Comparison of ENCODE assay signal across 30 cellular contexts in genomic region chr11:134402910-134403309, GRCh38. TPM values are rescaled to one million over a fixed set of nuclear protein-coding genes. Genes with fewer than 3 reads are reported as not detected.
"Had no signal": no experiment of that assay in that cellular context is flagged by ENCODE, and none has a peak within 500 bp of the region (broad histone marks: within the 10 kb centered on the region; RNA-seq: fewer than 3 reads in every experiment).

No MANE protein-coding gene starts in this region.

- H2AFZ ChIP-seq: hepatocyte had no signal

- H3K4me1 ChIP-seq: left lung, lower lobe of right lung, right atrium auricular region, testis, thyroid gland, transverse colon, upper lobe of left lung, vagina had no signal

- H3K4me2 ChIP-seq: hepatocyte, smooth muscle cell had no signal

- ATAC-seq: left colon; left lung; stimulated activated memory B cell treated with anti-CD40 and anti-IgM and Interleukin-4, amounts not matched to agents 10 μg/mL and 1 μg/mL and 100 μg/mL, for 72 hours had no signal

- H3K4me1 Mint-ChIP-seq: naive B cell; nephron; neural crest cell; stimulated activated memory B cell treated with anti-CD40 and anti-IgM and Interleukin-4, amounts not matched to agents 10 μg/mL and 1 μg/mL and 100 μg/mL, for 72 hours had no signal

- H3K27me3 ChIP-seq: neutrophil, ovary, right atrium auricular region, right lobe of liver, testis, thyroid gland, upper lobe of left lung, vagina had no signal

- H3K9me3 Mint-ChIP-seq: neural crest cell; stimulated activated naive CD8-positive, alpha-beta T cell treated with anti-CD3 and anti-CD28 coated beads, Interleukin-15, amount 100 ng/mL, for 72 hours had no signal

- H3K36me3 Mint-ChIP-seq: naive B cell; stimulated activated memory B cell treated with anti-CD40 and anti-IgM and Interleukin-4, amounts not matched to agents 10 μg/mL and 1 μg/mL and 100 μg/mL, for 72 hours had no signal

- DNase-seq: left colon; left lung; lower lobe of right lung; mammary epithelial cell; mesenchymal stem cell; naive B cell; occipital lobe; ovary; right lobe of liver; stimulated activated CD4-positive, alpha-beta T cell treated with anti-CD3 and anti-CD28 coated beads, Interleukin-1b, Interleukin-23, amount 100 ng/mL, for 48 hours; stimulated activated CD4-positive, alpha-beta T cell treated with anti-CD3 and anti-CD28 coated beads, Interleukin-2, amount 100 ng/mL, for 48 hours; stimulated activated CD4-positive, alpha-beta T cell treated with anti-CD3 and anti-CD28 coated beads, Interleukin-4, amount 100 ng/mL, for 4 hours; stimulated activated CD8-positive, alpha-beta memory T cell treated with anti-CD3 and anti-CD28 coated beads, Interleukin-4, amount 100 ng/mL, for 48 hours; stimulated activated naive CD4-positive, alpha-beta T cell treated with Interleukin-2 at 50 U/mL for 16 hours; stimulated activated naive CD8-positive, alpha-beta T cell treated with anti-CD3 and anti-CD28 coated beads, Interleukin-15, amount 100 ng/mL, for 72 hours; testis; thyroid gland; transverse colon; upper lobe of left lung had no signal

- H3K27ac Mint-ChIP-seq: naive B cell; nephron; progenitor cell of endocrine pancreas; stimulated activated memory B cell treated with anti-CD40 and anti-IgM and Interleukin-4, amounts not matched to agents 10 μg/mL and 1 μg/mL and 100 μg/mL, for 72 hours; stimulated activated naive CD8-positive, alpha-beta T cell treated with anti-CD3 and anti-CD28 coated beads, Interleukin-15, amount 100 ng/mL, for 72 hours had no signal

- H3K36me3 ChIP-seq: left lung, lower lobe of right lung, neutrophil, ovary, right atrium auricular region, right lobe of liver, thyroid gland, transverse colon, upper lobe of left lung, vagina had no signal

- H3K4me3 ChIP-seq: hepatocyte, left lung, lower lobe of right lung, ovary, right atrium auricular region, right lobe of liver, smooth muscle cell, testis, thyroid gland, transverse colon, upper lobe of left lung, vagina had no signal

- H3K27ac ChIP-seq: hepatocyte, left lung, lower lobe of right lung, neutrophil, ovary, right atrium auricular region, right lobe of liver, testis, thyroid gland, transverse colon, upper lobe of left lung, vagina had no signal

- FAIRE-seq: keratinocyte had no signal

- H3K4me3 Mint-ChIP-seq: naive B cell; nephron; neural crest cell; stimulated activated memory B cell treated with anti-CD40 and anti-IgM and Interleukin-4, amounts not matched to agents 10 μg/mL and 1 μg/mL and 100 μg/mL, for 72 hours; stimulated activated naive CD8-positive, alpha-beta T cell treated with anti-CD3 and anti-CD28 coated beads, Interleukin-15, amount 100 ng/mL, for 72 hours had no signal

- H3K9me3 ChIP-seq: left lung, lower lobe of right lung, neutrophil, ovary, right atrium auricular region, right lobe of liver, testis, thyroid gland, transverse colon, upper lobe of left lung, vagina had no signal

RNA-seq across cellular contexts. Expression of gene B3GAT1, which starts 9.1 kb away (rescaled TPM):
- total RNA-seq: pulmonary artery endothelial cell, smooth muscle cell had no signal
- polyA plus RNA-seq: smooth muscle cell had no signal
